ENCODE assay signal across 21 cellular contexts in genomic region chr14:99225804-99226203, GRCh38. TPM values are rescaled to one million over a fixed set of nuclear protein-coding genes. Genes with fewer than 3 reads are reported as not detected.
DNase-seq lines count a peak whose midpoint lies in the region; ATAC-seq and TF ChIP-seq lines count a peak whose summit lies in the region.
"Had no signal": no experiment of that assay in that cellular context is flagged by ENCODE, and none has a peak within 500 bp of the region (broad histone marks: within the 10 kb centered on the region; RNA-seq: fewer than 3 reads in every experiment).

No MANE protein-coding gene starts in this region.

- H3K4me1 Mint-ChIP-seq in activated CD8-positive, alpha-beta memory T cell treated with anti-CD3 and anti-CD28 coated beads, Interleukin-2, amount 10 ng/mL, durations not matched to agents 7 days and 5 days: peaks cover 94% of the 10 kb centered on the region
- peaks cover 98% of the 10 kb centered on the region for H3K4me1 Mint-ChIP-seq in activated naive CD8-positive, alpha-beta T cell treated with anti-CD3 and anti-CD28 coated beads, Interleukin-2, amount 50 U/mL, for 24 hours
- H3K4me1 Mint-ChIP-seq in natural killer cell: peaks cover 92 to 96% of the 10 kb centered on the region in 2 donors

- H3K9me3 ChIP-seq in SK-N-MC (ENCODE audit: low read depth, low read length): no peaks in the 10 kb centered on the region
- H3K9me3 ChIP-seq in sigmoid colon: no peaks in the 10 kb centered on the region
- H3K9me3 ChIP-seq in ascending aorta: no peaks in the 10 kb centered on the region
- H3K9me3 ChIP-seq: A549; BLaER1 treated with 17β-estradiol and CSF1 and Interleukin-3, amounts not matched to agents 10 nM and 100 nM; left ventricle myocardium inferior; neutrophil; SJSA1; spleen; suprapubic skin had no signal

- H3K4me3 Mint-ChIP-seq in activated CD8-positive, alpha-beta memory T cell treated with anti-CD3 and anti-CD28 coated beads, Interleukin-2, amount 10 ng/mL, durations not matched to agents 7 days and 5 days: peak overlapping the region; percentile 39
- peak overlapping the region; percentile 28 for H3K4me3 Mint-ChIP-seq in activated naive CD8-positive, alpha-beta T cell treated with anti-CD3 and anti-CD28 coated beads, Interleukin-2, amount 50 U/mL, for 24 hours
- no peak overlapping the region for H3K4me3 Mint-ChIP-seq in natural killer cell
- H3K4me3 Mint-ChIP-seq: HFFc6 had no signal

- H3K4me3 ChIP-seq in SK-N-MC (no peak overlapping the region), sigmoid colon (no peak overlapping the region), ascending aorta (no peak overlapping the region)
- H3K4me3 ChIP-seq: A549; BLaER1 treated with 17β-estradiol and CSF1 and Interleukin-3, amounts not matched to agents 10 nM and 100 nM; left ventricle myocardium inferior; SJSA1; spleen; suprapubic skin had no signal

- WGBS in sigmoid colon, 2 donors: 67 to 79% methylated on average over 10 of the region's 10 CpGs

- H3K27me3 ChIP-seq in sigmoid colon (peaks cover under 1 to 18% (median 4%) of the 10 kb centered on the region in 3 donors), ascending aorta (no peaks in the 10 kb centered on the region)
- H3K27me3 ChIP-seq: SJSA1, suprapubic skin had no signal

- intact Hi-C loops in natural killer cell (cut with micrococcal nuclease) (no loop called here), sigmoid colon (cut with DNase I) (no loop called here), ascending aorta (cut with DNase I) (no loop called here)

- H3K9ac ChIP-seq in SK-N-MC (ENCODE audit: insufficient read length): no peak overlapping the region
- H3K9ac ChIP-seq: BLaER1 treated with 17β-estradiol and CSF1 and Interleukin-3, amounts not matched to agents 10 nM and 100 nM had no signal

- no peak for TF ChIP-seq EP300 in sigmoid colon (IDR thresholded peaks at IDR 0.05)

- CTCF ChIA-PET in activated CD8-positive, alpha-beta memory T cell treated with anti-CD3 and anti-CD28 coated beads, Interleukin-2, amount 10 ng/mL, durations not matched to agents 7 days and 5 days (lab: Charles Lee): interaction anchor here (1.1 to 3.8 kb wide), 10 partner anchors 10 to 47 kb away, joined by 3 to 18 read pairs (median 5); partner anchors contain the start of gene BCL11B

- H3K4me1 ChIP-seq in sigmoid colon (peaks cover 0 to 1% (median under 1%) of the 10 kb centered on the region in 4 donors), ascending aorta (no peaks in the 10 kb centered on the region)
- H3K4me1 ChIP-seq: A549, left ventricle myocardium inferior had no signal

- TF ChIP-seq CTCF in natural killer cell (IDR thresholded peaks at IDR 0.05): no peak
- no peak for TF ChIP-seq CTCF in sigmoid colon (IDR thresholded peaks at IDR 0.05)
- TF ChIP-seq CTCF in ascending aorta (IDR thresholded peaks at IDR 0.05): no peak

- H3K27me3 Mint-ChIP-seq in activated CD8-positive, alpha-beta memory T cell treated with anti-CD3 and anti-CD28 coated beads, Interleukin-2, amount 10 ng/mL, durations not matched to agents 7 days and 5 days: no peaks in the 10 kb centered on the region
- H3K27me3 Mint-ChIP-seq in activated naive CD8-positive, alpha-beta T cell treated with anti-CD3 and anti-CD28 coated beads, Interleukin-2, amount 50 U/mL, for 24 hours: peaks cover 1% of the 10 kb centered on the region
- no peaks in the 10 kb centered on the region for H3K27me3 Mint-ChIP-seq in natural killer cell (ENCODE audit: low read depth in 2 of 2)

- ATAC-seq in activated CD8-positive, alpha-beta memory T cell treated with anti-CD3 and anti-CD28 coated beads, Interleukin-2, amount 10 ng/mL, durations not matched to agents 7 days and 5 days: no peak
- no peak for ATAC-seq in activated naive CD8-positive, alpha-beta T cell treated with anti-CD3 and anti-CD28 coated beads, Interleukin-2, amount 50 U/mL, for 24 hours
- ATAC-seq in natural killer cell (no peak), HG03565 (IDR thresholded peaks at IDR 0.05; ENCODE audit: unreplicated experiment) (no peak)
- ATAC-seq: A549 had no signal

- no peaks in the 10 kb centered on the region for H3K9me3 Mint-ChIP-seq in activated CD8-positive, alpha-beta memory T cell treated with anti-CD3 and anti-CD28 coated beads, Interleukin-2, amount 10 ng/mL, durations not matched to agents 7 days and 5 days (ENCODE audit: low read depth)
- no peaks in the 10 kb centered on the region for H3K9me3 Mint-ChIP-seq in activated naive CD8-positive, alpha-beta T cell treated with anti-CD3 and anti-CD28 coated beads, Interleukin-2, amount 50 U/mL, for 24 hours
- no peaks in the 10 kb centered on the region for H3K9me3 Mint-ChIP-seq in natural killer cell

- H3K27ac ChIP-seq in SK-N-MC (peak overlapping the region; percentile 85), sigmoid colon (no peak overlapping the region), ascending aorta (no peak overlapping the region)
- H3K27ac ChIP-seq: A549; BLaER1 treated with 17β-estradiol and CSF1 and Interleukin-3, amounts not matched to agents 10 nM and 100 nM; left ventricle myocardium inferior; neutrophil; SJSA1; suprapubic skin had no signal

- peaks cover 99% of the 10 kb centered on the region for H3K36me3 ChIP-seq in SK-N-MC (ENCODE audit: insufficient read depth, low read length)
- no peaks in the 10 kb centered on the region for H3K36me3 ChIP-seq in sigmoid colon
- no peaks in the 10 kb centered on the region for H3K36me3 ChIP-seq in ascending aorta
- H3K36me3 ChIP-seq: left ventricle myocardium inferior, neutrophil, SJSA1, spleen, suprapubic skin had no signal

- peaks cover 59% of the 10 kb centered on the region for H3K36me3 Mint-ChIP-seq in activated CD8-positive, alpha-beta memory T cell treated with anti-CD3 and anti-CD28 coated beads, Interleukin-2, amount 10 ng/mL, durations not matched to agents 7 days and 5 days
- peaks cover 39% of the 10 kb centered on the region for H3K36me3 Mint-ChIP-seq in activated naive CD8-positive, alpha-beta T cell treated with anti-CD3 and anti-CD28 coated beads, Interleukin-2, amount 50 U/mL, for 24 hours (ENCODE audit: low read depth)
- H3K36me3 Mint-ChIP-seq in natural killer cell: no peaks in the 10 kb centered on the region

- peak overlapping the region; percentile 91 for H3K27ac Mint-ChIP-seq in activated CD8-positive, alpha-beta memory T cell treated with anti-CD3 and anti-CD28 coated beads, Interleukin-2, amount 10 ng/mL, durations not matched to agents 7 days and 5 days
- peak overlapping the region; percentile 80 for H3K27ac Mint-ChIP-seq in activated naive CD8-positive, alpha-beta T cell treated with anti-CD3 and anti-CD28 coated beads, Interleukin-2, amount 50 U/mL, for 24 hours
- H3K27ac Mint-ChIP-seq in natural killer cell: peak overlapping the region; percentile 94 to 96
- H3K27ac Mint-ChIP-seq: HFFc6 had no signal

- TF ChIP-seq POLR2A in sigmoid colon (IDR thresholded peaks at IDR 0.05): no peak

- DNase-seq in activated CD8-positive, alpha-beta memory T cell treated with anti-CD3 and anti-CD28 coated beads, Interleukin-2, amount 10 ng/mL, durations not matched to agents 7 days and 5 days: no peak
- no peak for DNase-seq in activated CD8-positive, alpha-beta memory T cell treated with anti-CD3 and anti-CD28 coated beads, Interleukin-2, amount 50 U/mL, for 4 hours
- DNase-seq in SK-N-MC (ENCODE audit: low read depth, low spot score) (no peak), natural killer cell (no peak), sigmoid colon (no peak), ascending aorta (ENCODE audit: low spot score in 2 of 2) (no peak)
- no peak for DNase-seq in activated naive CD8-positive, alpha-beta T cell treated with anti-CD3 and anti-CD28 coated beads, Interleukin-2, amount 50 U/mL, for 24 hours
- DNase-seq: aorta; cerebellar nuclear complex; effector CD4-positive, alpha-beta T cell; HFFc6; left ventricle myocardium inferior; NCI-H774; spleen; stimulated activated CD4-positive, alpha-beta T cell treated with anti-CD3 and anti-CD28 coated beads, Interleukin-4, amount 100 ng/mL, for 4 hours had no signal

RNA-seq across cellular contexts. Expression of gene BCL11B, which starts 46.2 kb away (rescaled TPM):
- total RNA-seq in activated CD8-positive, alpha-beta memory T cell treated with anti-CD3 and anti-CD28 coated beads, Interleukin-2, amount 10 ng/mL, durations not matched to agents 7 days and 5 days: 10 to 100 TPM; 53.0 to 66.2 TPM
- 10 to 100 TPM; 43.5 to 61.5 (median 56.2) TPM for total RNA-seq in natural killer cell
- under 1 TPM; under 0.01 to 0.28 (median 0.15) TPM for total RNA-seq in sigmoid colon
- 1 to 10 TPM in 1 of 3 donors, under 1 TPM in 2; 0.23 to 3.5 (median 0.60) TPM for polyA plus RNA-seq in sigmoid colon
- total RNA-seq in ascending aorta: 0.85 TPM

Comparison
In these comparisons a context has a peak if more than half of its experiments do, and no peak if none do; other contexts are left out.
1. RNA of gene BCL11B, which starts 46.2 kb away (total RNA-seq): 53.0 to 66.2 TPM in activated CD8-positive, alpha-beta memory T cell treated with anti-CD3 and anti-CD28 coated beads, Interleukin-2, amount 10 ng/mL, durations not matched to agents 7 days and 5 days and 43.5 to 61.5 TPM in natural killer cell; 0.85 TPM in ascending aorta (single experiment) and under 0.01 to 0.28 TPM in sigmoid colon; every median in the first group is over 10 times any median in the second.
2. Peak in every context shown above with its lines, with median percentiles within 50 percentile points of each other: H3K27ac Mint-ChIP-seq.